Comparison of ENCODE assay signal across 1 cellular context in the genomic region with DNA sequence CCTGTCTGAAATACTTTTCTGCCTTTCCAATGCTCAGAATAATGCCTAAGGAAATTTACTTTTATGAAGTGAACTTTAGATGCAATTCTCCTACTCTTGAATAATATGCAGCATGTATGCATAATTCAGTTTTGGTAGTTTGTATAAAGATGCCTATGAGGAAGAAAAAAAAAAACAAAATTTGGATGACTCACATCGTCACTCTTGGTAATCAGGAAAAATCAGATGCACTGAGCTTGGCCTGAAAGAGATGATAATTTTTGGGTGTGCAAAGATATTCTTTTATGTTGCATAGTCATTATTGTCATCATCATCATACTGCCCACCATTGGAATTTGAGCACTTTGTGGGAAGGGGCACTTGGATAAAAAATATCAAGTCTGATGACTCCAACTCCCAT.
TF ChIP-seq lines count a peak whose summit lies in the region.

No MANE protein-coding gene starts in this region.

TF ChIP-seq in K562, 482 proteins besides CTCF, POLR2A, EP300 and RAD21 (continued from another document):
- TF ChIP-seq, protein P1, sequence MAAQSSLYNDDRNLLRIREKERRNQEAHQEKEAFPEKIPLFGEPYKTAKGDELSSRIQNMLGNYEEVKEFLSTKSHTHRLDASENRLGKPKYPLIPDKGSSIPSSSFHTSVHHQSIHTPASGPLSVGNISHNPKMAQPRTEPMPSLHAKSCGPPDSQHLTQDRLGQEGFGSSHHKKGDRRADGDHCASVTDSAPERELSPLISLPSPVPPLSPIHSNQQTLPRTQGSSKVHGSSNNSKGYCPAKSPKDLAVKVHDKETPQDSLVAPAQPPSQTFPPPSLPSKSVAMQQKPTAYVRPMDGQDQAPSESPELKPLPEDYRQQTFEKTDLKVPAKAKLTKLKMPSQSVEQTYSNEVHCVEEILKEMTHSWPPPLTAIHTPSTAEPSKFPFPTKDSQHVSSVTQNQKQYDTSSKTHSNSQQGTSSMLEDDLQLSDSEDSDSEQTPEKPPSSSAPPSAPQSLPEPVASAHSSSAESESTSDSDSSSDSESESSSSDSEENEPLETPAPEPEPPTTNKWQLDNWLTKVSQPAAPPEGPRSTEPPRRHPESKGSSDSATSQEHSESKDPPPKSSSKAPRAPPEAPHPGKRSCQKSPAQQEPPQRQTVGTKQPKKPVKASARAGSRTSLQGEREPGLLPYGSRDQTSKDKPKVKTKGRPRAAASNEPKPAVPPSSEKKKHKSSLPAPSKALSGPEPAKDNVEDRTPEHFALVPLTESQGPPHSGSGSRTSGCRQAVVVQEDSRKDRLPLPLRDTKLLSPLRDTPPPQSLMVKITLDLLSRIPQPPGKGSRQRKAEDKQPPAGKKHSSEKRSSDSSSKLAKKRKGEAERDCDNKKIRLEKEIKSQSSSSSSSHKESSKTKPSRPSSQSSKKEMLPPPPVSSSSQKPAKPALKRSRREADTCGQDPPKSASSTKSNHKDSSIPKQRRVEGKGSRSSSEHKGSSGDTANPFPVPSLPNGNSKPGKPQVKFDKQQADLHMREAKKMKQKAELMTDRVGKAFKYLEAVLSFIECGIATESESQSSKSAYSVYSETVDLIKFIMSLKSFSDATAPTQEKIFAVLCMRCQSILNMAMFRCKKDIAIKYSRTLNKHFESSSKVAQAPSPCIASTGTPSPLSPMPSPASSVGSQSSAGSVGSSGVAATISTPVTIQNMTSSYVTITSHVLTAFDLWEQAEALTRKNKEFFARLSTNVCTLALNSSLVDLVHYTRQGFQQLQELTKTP (IDR thresholded peaks at IDR 0.05; ENCODE audit: low read depth in 1 of 2, partially characterized antibody in 2 of 2) = no peak
- TF ChIP-seq ZNF778 (CRISPR knock-in tag; IDR thresholded peaks at IDR 0.05) (no peak), HIVEP1 (CRISPR knock-in tag; IDR thresholded peaks at IDR 0.05) (no peak), TCF3 (CRISPR knock-in tag; IDR thresholded peaks at IDR 0.05) (peak; percentile 58)
- TF ChIP-seq, protein P2, sequence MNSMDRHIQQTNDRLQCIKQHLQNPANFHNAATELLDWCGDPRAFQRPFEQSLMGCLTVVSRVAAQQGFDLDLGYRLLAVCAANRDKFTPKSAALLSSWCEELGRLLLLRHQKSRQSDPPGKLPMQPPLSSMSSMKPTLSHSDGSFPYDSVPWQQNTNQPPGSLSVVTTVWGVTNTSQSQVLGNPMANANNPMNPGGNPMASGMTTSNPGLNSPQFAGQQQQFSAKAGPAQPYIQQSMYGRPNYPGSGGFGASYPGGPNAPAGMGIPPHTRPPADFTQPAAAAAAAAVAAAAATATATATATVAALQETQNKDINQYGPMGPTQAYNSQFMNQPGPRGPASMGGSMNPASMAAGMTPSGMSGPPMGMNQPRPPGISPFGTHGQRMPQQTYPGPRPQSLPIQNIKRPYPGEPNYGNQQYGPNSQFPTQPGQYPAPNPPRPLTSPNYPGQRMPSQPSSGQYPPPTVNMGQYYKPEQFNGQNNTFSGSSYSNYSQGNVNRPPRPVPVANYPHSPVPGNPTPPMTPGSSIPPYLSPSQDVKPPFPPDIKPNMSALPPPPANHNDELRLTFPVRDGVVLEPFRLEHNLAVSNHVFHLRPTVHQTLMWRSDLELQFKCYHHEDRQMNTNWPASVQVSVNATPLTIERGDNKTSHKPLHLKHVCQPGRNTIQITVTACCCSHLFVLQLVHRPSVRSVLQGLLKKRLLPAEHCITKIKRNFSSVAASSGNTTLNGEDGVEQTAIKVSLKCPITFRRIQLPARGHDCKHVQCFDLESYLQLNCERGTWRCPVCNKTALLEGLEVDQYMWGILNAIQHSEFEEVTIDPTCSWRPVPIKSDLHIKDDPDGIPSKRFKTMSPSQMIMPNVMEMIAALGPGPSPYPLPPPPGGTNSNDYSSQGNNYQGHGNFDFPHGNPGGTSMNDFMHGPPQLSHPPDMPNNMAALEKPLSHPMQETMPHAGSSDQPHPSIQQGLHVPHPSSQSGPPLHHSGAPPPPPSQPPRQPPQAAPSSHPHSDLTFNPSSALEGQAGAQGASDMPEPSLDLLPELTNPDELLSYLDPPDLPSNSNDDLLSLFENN (IDR thresholded peaks at IDR 0.05; ENCODE audit: low read depth in 2 of 2, low read length in 2 of 2) = no peak
